ENCODE assay signal across 8 cellular contexts in the genomic region with DNA sequence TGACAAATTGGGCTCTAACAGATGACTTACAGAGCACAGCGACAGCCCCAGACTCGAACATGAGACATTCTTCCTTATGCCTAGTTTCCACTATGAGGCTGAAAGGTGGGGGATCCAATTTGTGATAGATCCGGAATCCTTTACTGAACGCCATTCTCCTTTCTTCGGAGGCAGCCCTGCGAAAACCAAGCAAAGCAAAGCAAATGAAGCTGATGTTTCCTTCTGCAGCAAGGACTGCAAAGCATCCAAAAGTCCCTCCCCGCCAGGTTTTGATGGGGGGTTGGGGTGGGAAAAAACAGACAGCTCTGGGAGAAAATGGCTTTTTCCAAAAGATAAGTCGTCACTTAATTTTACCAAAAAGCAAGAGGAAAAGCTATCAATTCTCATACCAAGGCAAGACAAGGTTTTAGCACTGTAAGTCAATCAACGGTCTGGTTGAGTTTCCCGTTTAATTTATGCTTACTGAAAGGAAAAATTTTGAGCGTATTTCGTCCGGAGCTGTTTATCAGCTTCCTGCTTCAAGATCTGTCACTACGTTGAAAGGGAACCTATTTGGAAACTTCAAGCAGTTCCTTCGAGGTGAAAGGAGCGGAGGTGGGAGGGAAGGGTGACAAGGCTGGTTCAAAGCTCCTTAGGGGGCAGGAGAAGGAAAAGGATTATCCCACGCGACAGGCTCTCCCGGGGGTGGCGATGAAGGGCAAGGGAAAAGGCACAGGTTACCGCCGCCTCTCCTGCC. TPM values are rescaled to one million over a fixed set of nuclear protein-coding genes. Genes with fewer than 3 reads are reported as not detected.
A peak's percentile ranks its signal among the peaks of the same experiment; 100 is the strongest.
DNase-seq lines count a peak whose midpoint lies in the region; ATAC-seq, FAIRE-seq and TF ChIP-seq lines count a peak whose summit lies in the region.

No MANE protein-coding gene starts in this region.

- H3K9me3 ChIP-seq in heart left ventricle, result no peaks in the 10 kb centered on the region
- H3K9me3 ChIP-seq in pancreas, result no peaks in the 10 kb centered on the region

- DNase-seq in Ammon's horn (ENCODE audit: low spot score) (peak; percentile 43), NOMO-1 treated with DMSO at 0.1 percent for 48 hours (lab: John Stamatoyannopoulos, UW; ENCODE audit: unreplicated experiment) (peak; percentile 42), heart left ventricle (peak in 4 of 5 donors; percentile 35 to 44 (median 38)), pancreas (peak in 3 of 6 donors; percentile 19 to 46 (median 20)), mesenteric fat pad (ENCODE audit: low spot score) (no peak)
- peak; percentile 1 for DNase-seq in activated naive CD8-positive, alpha-beta T cell treated with anti-CD3 and anti-CD28 coated beads for 36 hours

- ATAC-seq in GM21717 (IDR thresholded peaks at IDR 0.05; ENCODE audit: unreplicated experiment), result peak; percentile 16
- peak in 2 of 4 donors; percentile 4 to 31 for ATAC-seq in heart left ventricle
- ATAC-seq in pancreas, result peak in 3 of 4 donors; percentile 23 to 38 (median 32)
- ATAC-seq in HG03442 (IDR thresholded peaks at IDR 0.05; ENCODE audit: unreplicated experiment), result no peak

- FAIRE-seq in pancreas (lab: Jason Lieb, UNC), result no peak

- H3K4me3 Mint-ChIP-seq in activated naive CD8-positive, alpha-beta T cell treated with anti-CD3 and anti-CD28 coated beads for 36 hours, result peak overlapping the region; percentile 99

- intact Hi-C loops in heart left ventricle (cut with DNase I) (loop anchor here in 5 of 10 donors (2.0 to 5.0 kb wide), 3 partner anchors 35 to 46 kb away; partner anchors contain the start of gene PAXBP1 (in 3 of the 5)), pancreas (cut with DNase I) (no loop called here)

- WGBS in heart left ventricle, 4 donors, result 1 to 2% (median 1%) methylated on average over 22 of the region's 22 CpGs
- 0 to 1% methylated on average over 22 of the region's 22 CpGs for WGBS in pancreas, 2 donors

- H3K4me1 ChIP-seq in heart left ventricle (peaks cover 0 to 31% (median 10%) of the 10 kb centered on the region in 12 donors), pancreas (peaks cover 0 to 13% (median 10%) of the 10 kb centered on the region in 3 donors)

- H3K36me3 ChIP-seq in heart left ventricle (peaks cover 0 to 27% (median 10%) of the 10 kb centered on the region in 9 donors), pancreas (no peaks in the 10 kb centered on the region)

- H3K9me3 Mint-ChIP-seq in activated naive CD8-positive, alpha-beta T cell treated with anti-CD3 and anti-CD28 coated beads for 36 hours, result no peaks in the 10 kb centered on the region

- no peak for TF ChIP-seq POLR2A in heart left ventricle (IDR thresholded peaks at IDR 0.05)

- TF ChIP-seq CTCF in heart left ventricle (IDR thresholded peaks at IDR 0.05) (no peak), pancreas (IDR thresholded peaks at IDR 0.05) (no peak)

- H3K27me3 ChIP-seq in heart left ventricle (no peaks in the 10 kb centered on the region), pancreas (no peaks in the 10 kb centered on the region)

- peak overlapping the region; percentile 93 for H3K27ac Mint-ChIP-seq in activated naive CD8-positive, alpha-beta T cell treated with anti-CD3 and anti-CD28 coated beads for 36 hours

- peak overlapping the region; percentile 76 to 95 (median 91) for H3K27ac ChIP-seq in heart left ventricle
- H3K27ac ChIP-seq in pancreas, result peak overlapping the region; percentile 90 to 94 (median 93)

- H3K4me3 ChIP-seq in heart left ventricle (peak overlapping the region; percentile 64 to 98 (median 84)), pancreas (peak overlapping the region; percentile 67 to 99 (median 80))

- H3K27me3 Mint-ChIP-seq in activated naive CD8-positive, alpha-beta T cell treated with anti-CD3 and anti-CD28 coated beads for 36 hours, result no peaks in the 10 kb centered on the region

- peaks cover 38% of the 10 kb centered on the region for H3K4me1 Mint-ChIP-seq in activated naive CD8-positive, alpha-beta T cell treated with anti-CD3 and anti-CD28 coated beads for 36 hours

- peaks cover 5% of the 10 kb centered on the region for H3K36me3 Mint-ChIP-seq in activated naive CD8-positive, alpha-beta T cell treated with anti-CD3 and anti-CD28 coated beads for 36 hours

RNA-seq across cellular contexts. Expression of gene SYNJ1, which starts 0.9 kb away (rescaled TPM):
- 1 to 10 TPM; 6.3 to 6.6 TPM for total RNA-seq in activated naive CD8-positive, alpha-beta T cell treated with anti-CD3 and anti-CD28 coated beads for 36 hours
- total RNA-seq in heart left ventricle (10 to 100 TPM in 7 of 9 donors, 1 to 10 TPM in 2; 6.7 to 17.4 (median 11.8) TPM), pancreas (1 to 10 TPM; 4.3 to 9.9 (median 4.9) TPM), mesenteric fat pad (16.7 TPM)
- polyA plus RNA-seq in heart left ventricle (1 to 10 TPM; 4.1 to 9.3 TPM), pancreas (1 to 10 TPM; 3.5 to 6.1 TPM)

RNA-seq across cellular contexts. Expression of gene PAXBP1, which starts 44.6 kb away (rescaled TPM):
- 10 to 100 TPM; 42.1 to 44.8 TPM for total RNA-seq in activated naive CD8-positive, alpha-beta T cell treated with anti-CD3 and anti-CD28 coated beads for 36 hours
- total RNA-seq in heart left ventricle, result 10 to 100 TPM in 5 of 9 donors, 1 to 10 TPM in 4; 8.1 to 13.8 (median 10.7) TPM
- 10 to 100 TPM in 1 of 2 donors, 1 to 10 TPM in 1; 9.5 to 11.1 TPM for polyA plus RNA-seq in heart left ventricle
- total RNA-seq in pancreas, result 10 to 100 TPM; 13.3 to 22.3 (median 15.9) TPM
- polyA plus RNA-seq in pancreas, result 10 to 100 TPM; 16.6 to 29.2 TPM
- total RNA-seq in mesenteric fat pad, result 30.3 TPM
